Comparison of ENCODE assay signal across 8 cellular contexts in the genomic region with DNA sequence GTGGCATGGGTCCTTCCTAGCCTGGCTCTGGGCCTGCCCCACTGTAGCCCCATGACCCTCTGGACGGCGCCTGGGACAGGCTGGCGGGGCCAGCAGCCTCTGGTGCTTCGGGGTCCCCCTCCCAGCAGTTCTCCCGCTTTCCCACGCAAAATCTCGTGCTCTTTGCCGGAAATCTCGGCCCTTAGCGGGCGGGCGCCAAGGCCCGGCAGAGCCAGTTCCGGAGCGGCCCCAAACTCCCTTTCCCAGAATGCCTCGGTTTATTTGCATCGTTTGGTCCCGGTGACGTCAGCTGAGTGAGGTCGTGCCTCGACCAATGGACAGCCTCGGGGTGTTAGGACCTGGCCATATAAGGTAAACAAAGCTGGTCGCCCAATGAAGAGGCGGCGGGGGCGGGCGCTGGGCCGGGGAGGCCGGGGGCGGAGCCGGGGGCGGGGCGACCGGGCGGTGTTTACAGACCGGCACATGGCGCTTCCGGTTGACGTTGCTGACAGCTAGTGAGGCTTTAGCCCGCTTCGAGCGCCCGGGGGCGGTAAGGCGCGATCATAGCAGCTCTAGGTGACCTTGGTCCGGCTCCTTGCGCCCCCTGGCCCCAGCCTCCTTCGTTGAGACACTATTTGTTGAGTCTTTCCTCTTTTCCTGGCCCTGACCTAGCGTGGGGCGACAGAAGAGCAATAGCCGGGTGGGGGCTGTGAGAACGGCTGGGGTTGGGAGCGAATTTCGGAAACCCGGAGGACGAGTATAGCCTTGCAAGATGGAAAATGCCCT.
DNase-seq lines count a peak whose midpoint lies in the region; ATAC-seq lines count a peak whose summit lies in the region.

No MANE protein-coding gene starts in this region.

- H3K27ac Mint-ChIP-seq in effector memory CD8-positive, alpha-beta T cell = peak overlapping the region; percentile 95 to 96
- peak overlapping the region; percentile 96 for H3K27ac Mint-ChIP-seq in memory B cell

- H3K4me1 Mint-ChIP-seq in effector memory CD8-positive, alpha-beta T cell (ENCODE audit: low read depth in 2 of 2) = peaks cover 11 to 30% of the 10 kb centered on the region in 2 donors
- peaks cover 12% of the 10 kb centered on the region for H3K4me1 Mint-ChIP-seq in memory B cell

- peak; percentile 98 for DNase-seq in COLO829 (ENCODE audit: low spot score)
- DNase-seq in HS-5 (ENCODE audit: low read depth) = peak; percentile 98
- DNase-seq in NK-92 (lab: John Stamatoyannopoulos, UW; ENCODE audit: unreplicated experiment) = peak; percentile 97
- DNase-seq in activated CD8-positive, alpha-beta memory T cell treated with anti-CD3 and anti-CD28 coated beads for 4 hours (ENCODE audit: low read depth in 2 of 2) = peak; percentile 95 to 99
- peak; percentile 96 to 98 (median 96) for DNase-seq in effector memory CD8-positive, alpha-beta T cell
- DNase-seq in memory B cell (ENCODE audit: low spot score in 2 of 2) = peak; percentile 90 to 96
- DNase-seq in stimulated activated CD8-positive, alpha-beta memory T cell treated with anti-CD3 and anti-CD28 coated beads, Interleukin-12 subunit alpha, Interleukin-12 subunit beta, amount 100 ng/mL, for 24 hours (ENCODE audit: extremely low read depth) = peak; percentile 96

- no peaks in the 10 kb centered on the region for H3K9me3 Mint-ChIP-seq in effector memory CD8-positive, alpha-beta T cell
- H3K9me3 Mint-ChIP-seq in memory B cell = no peaks in the 10 kb centered on the region

- H3K4me3 Mint-ChIP-seq in effector memory CD8-positive, alpha-beta T cell = peak overlapping the region; percentile 93 to 95
- peak overlapping the region; percentile 98 for H3K4me3 Mint-ChIP-seq in memory B cell

- peak; percentile 70 for ATAC-seq in GM19468 (IDR thresholded peaks at IDR 0.05; ENCODE audit: extremely low read depth, unreplicated experiment)
- peak; percentile 88 for ATAC-seq in effector memory CD8-positive, alpha-beta T cell (replicated peaks)
- peak; percentile 81 for ATAC-seq in memory B cell (ENCODE audit: low read depth)

- H3K27me3 Mint-ChIP-seq in effector memory CD8-positive, alpha-beta T cell = no peaks in the 10 kb centered on the region
- H3K27me3 Mint-ChIP-seq in memory B cell = no peaks in the 10 kb centered on the region

- peaks cover 18% of the 10 kb centered on the region for H3K36me3 Mint-ChIP-seq in effector memory CD8-positive, alpha-beta T cell (ENCODE audit: insufficient read depth)
- H3K36me3 Mint-ChIP-seq in memory B cell = peaks cover 3% of the 10 kb centered on the region

Comparison
In these comparisons a context has a peak if more than half of its experiments do, and no peak if none do; other contexts are left out.
1. Peak in every context shown above with its lines: DNase-seq and ATAC-seq.